Comparison of ENCODE assay signal across 11 cellular contexts in the genomic region with DNA sequence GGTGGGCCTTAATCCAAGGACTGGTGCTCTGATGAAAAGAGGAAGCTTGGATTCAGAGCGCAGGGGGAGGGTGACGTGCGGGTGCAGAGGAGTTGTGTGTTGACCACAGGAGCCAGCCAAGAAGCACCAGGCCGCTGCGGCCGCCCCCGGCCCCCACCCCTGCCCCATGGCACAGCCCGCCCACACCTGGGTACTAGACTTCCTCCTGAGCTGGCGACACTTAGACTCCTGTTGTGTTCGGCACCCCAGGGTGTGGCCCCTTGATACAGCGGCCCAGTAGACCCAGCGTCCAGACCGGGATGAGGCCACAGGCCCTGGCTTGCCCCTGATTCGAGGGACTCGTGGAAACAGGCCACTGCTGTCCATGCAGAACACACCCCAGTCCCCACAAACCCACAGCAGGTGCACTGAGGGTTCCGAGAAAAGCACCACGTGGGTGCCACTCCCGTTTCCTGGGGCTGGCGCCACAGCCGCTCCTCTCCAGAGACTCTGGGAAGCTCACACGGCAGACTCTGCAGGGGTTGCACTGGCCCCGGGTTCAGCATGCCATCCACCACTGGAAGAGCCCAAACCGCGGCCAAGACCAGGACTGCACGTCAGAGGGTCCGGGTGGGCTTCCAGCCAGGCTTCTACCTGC. TPM values are rescaled to one million over a fixed set of nuclear protein-coding genes. Genes with fewer than 3 reads are reported as not detected.
DNase-seq lines count a peak whose midpoint lies in the region; ATAC-seq, FAIRE-seq and TF ChIP-seq lines count a peak whose summit lies in the region.
"Had no signal": no experiment of that assay in that cellular context is flagged by ENCODE, and none has a peak within 500 bp of the region (broad histone marks: within the 10 kb centered on the region; RNA-seq: fewer than 3 reads in every experiment).

No MANE protein-coding gene starts in this region.

- FAIRE-seq in GM12891 (lab: Jason Lieb, UNC) = peak; percentile 83
- FAIRE-seq: H54, kidney had no signal

- H3K4me3 Mint-ChIP-seq in activated naive CD8-positive, alpha-beta T cell treated with anti-CD3 and anti-CD28 coated beads, Interleukin-2, amount 50 U/mL, for 24 hours = no peak overlapping the region

- no peaks in the 10 kb centered on the region for H3K9me3 Mint-ChIP-seq in activated naive CD8-positive, alpha-beta T cell treated with anti-CD3 and anti-CD28 coated beads, Interleukin-2, amount 50 U/mL, for 24 hours

- CTCF ChIA-PET in HEK293T (lab: Yijun Ruan, JAX) = no interaction called here

- ATAC-seq in activated naive CD8-positive, alpha-beta T cell treated with anti-CD3 and anti-CD28 coated beads, Interleukin-2, amount 50 U/mL, for 24 hours = peak; percentile 10
- ATAC-seq in sciatic nerve (peak; percentile 15), GM19397 (IDR thresholded peaks at IDR 0.05; ENCODE audit: unreplicated experiment) (no peak)

- POLR2A ChIA-PET in HEK293T (lab: Yijun Ruan, JAX) = no interaction called here

- H3K36me3 Mint-ChIP-seq in activated naive CD8-positive, alpha-beta T cell treated with anti-CD3 and anti-CD28 coated beads, Interleukin-2, amount 50 U/mL, for 24 hours (ENCODE audit: low read depth) = no peaks in the 10 kb centered on the region

- intact Hi-C loops in sciatic nerve (cut with DNase I) (no loop called here), posterior vena cava (cut with DNase I) (no loop called here)

- peak overlapping the region; percentile 59 for H3K27ac Mint-ChIP-seq in activated naive CD8-positive, alpha-beta T cell treated with anti-CD3 and anti-CD28 coated beads, Interleukin-2, amount 50 U/mL, for 24 hours
- H3K27ac Mint-ChIP-seq: progenitor cell of endocrine pancreas had no signal

- H3K27me3 Mint-ChIP-seq in activated naive CD8-positive, alpha-beta T cell treated with anti-CD3 and anti-CD28 coated beads, Interleukin-2, amount 50 U/mL, for 24 hours = no peaks in the 10 kb centered on the region

- no peak for TF ChIP-seq POLR2A in GM12891 (IDR thresholded peaks at IDR 0.05; ENCODE audit: low read depth, low read length)

- DNase-seq in GM12891 (ENCODE audit: insufficient read length, low spot score) = no peak
- peak; percentile 92 for DNase-seq in SKM-1 (lab: John Stamatoyannopoulos, UW; ENCODE audit: unreplicated experiment)
- DNase-seq in activated naive CD8-positive, alpha-beta T cell treated with anti-CD3 and anti-CD28 coated beads, Interleukin-2, amount 50 U/mL, for 24 hours = peak; percentile 24
- DNase-seq in sciatic nerve (ENCODE audit: low spot score) = no peak
- no peak for DNase-seq in posterior vena cava (ENCODE audit: low spot score)
- no peak for DNase-seq in DMS79 treated with DMSO at 0.1 percent for 48 hours (lab: John Stamatoyannopoulos, UW)
- no peak for DNase-seq in HEK293T (ENCODE audit: extremely low spot score)
- DNase-seq: kidney had no signal

- H3K4me1 Mint-ChIP-seq in activated naive CD8-positive, alpha-beta T cell treated with anti-CD3 and anti-CD28 coated beads, Interleukin-2, amount 50 U/mL, for 24 hours = peaks cover 26% of the 10 kb centered on the region

TF ChIP-seq in GM12891, 5 proteins besides CTCF, POLR2A, EP300 and RAD21:
- TF ChIP-seq POU2F2 (IDR thresholded peaks at IDR 0.05; ENCODE audit: low read depth, low read length) (no peak), POLR2AphosphoS5 (IDR thresholded peaks at IDR 0.05; ENCODE audit: low read depth, low read length) (no peak), SPI1 (IDR thresholded peaks at IDR 0.05; ENCODE audit: low read depth, low read length) (no peak), PAX5 (IDR thresholded peaks at IDR 0.05; ENCODE audit: insufficient read depth, low read length, severe bottlenecking) (no peak), TAF1 (IDR thresholded peaks at IDR 0.05; ENCODE audit: low read depth, low read length) (no peak)

TF ChIP-seq in HEK293T, 16 proteins besides CTCF, POLR2A, EP300 and RAD21:
- TF ChIP-seq SUZ12 (IDR thresholded peaks at IDR 0.05) = no peak
- no peak for TF ChIP-seq ARNT (IDR thresholded peaks at IDR 0.05)
- no peak for TF ChIP-seq FOXM1 (IDR thresholded peaks at IDR 0.05; ENCODE audit: borderline replicate concordance)
- no peak for TF ChIP-seq CTBP1 (IDR thresholded peaks at IDR 0.05; ENCODE audit: borderline replicate concordance)
- TF ChIP-seq FOXK2 (IDR thresholded peaks at IDR 0.05) = no peak

RNA-seq across cellular contexts. Expression of gene SNAI3, which starts 5.7 kb away (rescaled TPM):
- polyA plus RNA-seq in GM12891 (2012; ENCODE audit: low read depth, missing spikeins) = 2.0 TPM
- total RNA-seq in sciatic nerve (0.53 TPM), posterior vena cava (under 1 TPM; 0.43 to 0.56 TPM)

RNA-seq across cellular contexts. Expression of gene RNF166, which starts 14.2 kb away (rescaled TPM):
- polyA plus RNA-seq in GM12891 (2012; ENCODE audit: low read depth, missing spikeins) = 10.1 TPM
- total RNA-seq in sciatic nerve (28.6 TPM), posterior vena cava (10 to 100 TPM; 16.8 to 19.0 TPM)

RNA-seq across cellular contexts. Expression of gene CTU2, which starts 14.3 kb away (rescaled TPM):
- 13.8 TPM for polyA plus RNA-seq in GM12891 (2012; ENCODE audit: low read depth, missing spikeins)
- 20.6 TPM for total RNA-seq in sciatic nerve
- 10 to 100 TPM; 17.2 to 20.4 TPM for total RNA-seq in posterior vena cava

RNA-seq across cellular contexts. Expression of gene MVD, which starts 29.2 kb away (rescaled TPM):
- polyA plus RNA-seq in GM12891 (2012; ENCODE audit: low read depth, missing spikeins) = 85.4 TPM
- total RNA-seq in sciatic nerve (64.4 TPM), posterior vena cava (10 to 100 TPM; 21.6 to 22.6 TPM)

RNA-seq across cellular contexts. Expression of gene CYBA, which starts 41.2 kb away (rescaled TPM):
- 416 TPM for polyA plus RNA-seq in GM12891 (2012; ENCODE audit: low read depth, missing spikeins)
- 87.4 TPM for total RNA-seq in sciatic nerve
- total RNA-seq in posterior vena cava = 100 to 1,000 TPM in 1 of 2 donors, 10 to 100 TPM in 1; 71.4 to 168 TPM

Comparison
In these comparisons a context has a peak if more than half of its experiments do, and no peak if none do; other contexts are left out.
1. DNase-seq: peak in SKM-1 (single experiment) and activated naive CD8-positive, alpha-beta T cell treated with anti-CD3 and anti-CD28 coated beads, Interleukin-2, amount 50 U/mL, for 24 hours (single experiment); none in GM12891 (single experiment), sciatic nerve (single experiment), posterior vena cava (single experiment), DMS79 treated with DMSO at 0.1 percent for 48 hours (single experiment) and HEK293T (single experiment).